15 cellular contexts compared by ENCODE assay signal in the genomic region with DNA sequence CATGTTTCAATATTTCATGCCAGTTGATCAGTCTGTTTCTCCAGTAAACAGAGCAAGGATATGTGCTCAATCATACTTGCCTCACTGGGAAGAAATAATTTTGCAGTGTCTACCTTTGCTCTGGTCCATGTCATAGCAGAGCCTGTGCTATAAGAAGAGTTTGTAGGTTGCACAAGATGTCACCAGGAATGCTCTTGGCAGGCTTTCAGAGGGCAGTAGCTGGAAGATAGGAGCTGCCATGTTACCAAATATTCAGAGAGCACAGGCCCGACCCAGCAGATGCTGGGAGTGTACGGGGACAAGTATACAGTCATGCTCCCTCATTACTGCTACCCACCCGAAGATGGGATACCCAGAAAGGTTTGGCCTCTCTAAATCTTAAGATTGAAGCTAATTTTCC.
DNase-seq lines count a peak whose midpoint lies in the region; ATAC-seq and TF ChIP-seq lines count a peak whose summit lies in the region.
"Had no signal": no experiment of that assay in that cellular context is flagged by ENCODE, and none has a peak within 500 bp of the region (broad histone marks: within the 10 kb centered on the region; RNA-seq: fewer than 3 reads in every experiment).

No MANE protein-coding gene starts in this region.

- H3K4me1 ChIP-seq in SK-N-SH (ENCODE audit: control insufficient read depth in 1 of 2, insufficient read depth in 2 of 2, low read depth in 1 of 2, low read length in 1 of 2), result no peaks in the 10 kb centered on the region
- peaks cover 0 to 13% (median 0%) of the 10 kb centered on the region in 12 donors for H3K4me1 ChIP-seq in heart left ventricle
- H3K4me1 ChIP-seq in left ventricle myocardium inferior, result no peaks in the 10 kb centered on the region
- peaks cover 83% of the 10 kb centered on the region for H3K4me1 ChIP-seq in OCI-LY3 (ENCODE audit: low read length)
- H3K4me1 ChIP-seq: BLaER1, HAP-1 had no signal

- peaks cover 7% of the 10 kb centered on the region for H3F3A ChIP-seq in SK-N-SH (replicated peaks; ENCODE audit: insufficient read depth)

- H4K20me1 ChIP-seq in SK-N-SH (ENCODE audit: insufficient read depth) (no peaks in the 10 kb centered on the region), OCI-LY3 (ENCODE audit: insufficient read depth, low read length) (no peaks in the 10 kb centered on the region)
- H4K20me1 ChIP-seq: BLaER1 had no signal

- TF ChIP-seq CTCF in SK-N-SH (IDR thresholded peaks at IDR 0.05), result no peak
- no peak for TF ChIP-seq CTCF in heart left ventricle (IDR thresholded peaks at IDR 0.05)
- TF ChIP-seq CTCF in left ventricle myocardium inferior (IDR thresholded peaks at IDR 0.05; ENCODE audit: borderline replicate concordance), result no peak
- TF ChIP-seq CTCF in OCI-LY3 (IDR thresholded peaks at IDR 0.05; ENCODE audit: low read depth, low read length), result no peak

- POLR2A ChIA-PET in SK-N-SH (lab: Yijun Ruan, JAX), result interaction anchor here (0.6 kb wide), 1 partner anchor 266 kb away, joined by 4 read pairs; no protein-coding TSS in a partner anchor

- ATAC-seq in SK-N-SH treated with all-trans-retinoic acid at 6 μM for 48 hours, result no peak
- peak in 3 of 4 donors; percentile 20 to 67 (median 46) for ATAC-seq in heart left ventricle
- peak; percentile 68 for ATAC-seq in left lobe of liver
- ATAC-seq in GM19467 (IDR thresholded peaks at IDR 0.05; ENCODE audit: unreplicated experiment), result no peak
- ATAC-seq in T-helper 17 cell, result no peak
- ATAC-seq: GM12878 had no signal

- no peaks in the 10 kb centered on the region for H3K36me3 ChIP-seq in SK-N-SH (replicated peaks in 1 of 2; ENCODE audit: control insufficient read depth in 1 of 2, insufficient read depth in 2 of 2, low read length in 1 of 2)
- H3K36me3 ChIP-seq in heart left ventricle, result no peaks in the 10 kb centered on the region
- no peaks in the 10 kb centered on the region for H3K36me3 ChIP-seq in left ventricle myocardium inferior
- H3K36me3 ChIP-seq in OCI-LY3 (replicated peaks; ENCODE audit: low read depth, low read length), result no peaks in the 10 kb centered on the region
- H3K36me3 ChIP-seq: BLaER1, HAP-1 had no signal

- intact Hi-C loops in heart left ventricle (cut with DNase I) (no loop called here), left ventricle myocardium inferior (cut with micrococcal nuclease) (no loop called here)

- WGBS in SK-N-SH (ENCODE audit: low lambda C conversion rate), result 69% methylated on average over 3 of the region's 3 CpGs
- WGBS in heart left ventricle, 4 donors, result 67 to 78% (median 76%) methylated on average over 3 of the region's 3 CpGs

- no peak overlapping the region for H3K27ac ChIP-seq in SK-N-SH (ENCODE audit: low read depth in 2 of 2, low read length in 1 of 2)
- no peak overlapping the region for H3K27ac ChIP-seq in heart left ventricle
- H3K27ac ChIP-seq in left ventricle myocardium inferior (replicated peaks), result no peak overlapping the region
- H3K27ac ChIP-seq in OCI-LY3 (ENCODE audit: low read length), result peak overlapping the region; percentile 8; the same call in 1 of the 2 replicates
- H3K27ac ChIP-seq: 22Rv1, BLaER1 had no signal

- H3K4me2 ChIP-seq in SK-N-SH (no peak overlapping the region), OCI-LY3 (ENCODE audit: low read length) (no peak overlapping the region)
- H3K4me2 ChIP-seq: BLaER1 had no signal

- no peaks in the 10 kb centered on the region for H3K9me3 ChIP-seq in SK-N-SH
- no peaks in the 10 kb centered on the region for H3K9me3 ChIP-seq in heart left ventricle
- no peaks in the 10 kb centered on the region for H3K9me3 ChIP-seq in left ventricle myocardium inferior (replicated peaks)
- no peaks in the 10 kb centered on the region for H3K9me3 ChIP-seq in OCI-LY3 (ENCODE audit: insufficient read depth, low read length)
- no peaks in the 10 kb centered on the region for H3K9me3 ChIP-seq in T-helper 17 cell (ENCODE audit: control insufficient read depth, low read length, poor library complexity, severe bottlenecking)
- H3K9me3 ChIP-seq: BLaER1, HAP-1 had no signal

- H3K27me3 Mint-ChIP-seq in T-helper 17 cell, result no peaks in the 10 kb centered on the region

- no peak for TF ChIP-seq POLR2A in heart left ventricle (IDR thresholded peaks at IDR 0.05)

- no peak overlapping the region for H2AFZ ChIP-seq in SK-N-SH (ENCODE audit: low read depth)
- H2AFZ ChIP-seq in OCI-LY3 (ENCODE audit: low read depth, low read length), result no peak overlapping the region

- H3K79me2 ChIP-seq in SK-N-SH (ENCODE audit: insufficient read depth), result no peaks in the 10 kb centered on the region
- no peaks in the 10 kb centered on the region for H3K79me2 ChIP-seq in OCI-LY3 (ENCODE audit: low read length)

- no peaks in the 10 kb centered on the region for H3K36me3 Mint-ChIP-seq in T-helper 17 cell (ENCODE audit: low read depth)

- DNase-seq in SK-N-SH (no peak), heart left ventricle (peak in 1 of 5 donors; percentile 32), left ventricle myocardium inferior (no peak), left lobe of liver (ENCODE audit: low spot score) (no peak), T-helper 17 cell (no peak)
- DNase-seq: AML-193, DMS79, HFFc6 had no signal

- no peak overlapping the region for H3K9ac ChIP-seq in SK-N-SH
- H3K9ac ChIP-seq in OCI-LY3 (ENCODE audit: low read length), result no peak overlapping the region
- H3K9ac ChIP-seq: BLaER1 had no signal

- TF ChIP-seq RAD21 in SK-N-SH (IDR thresholded peaks at IDR 0.05; ENCODE audit: low read length), result no peak

- TF ChIP-seq EP300 in SK-N-SH (IDR thresholded peaks at IDR 0.05; ENCODE audit: borderline replicate concordance in 1 of 2, low read depth in 1 of 2, low read length in 1 of 2), result no peak

- H3K27me3 ChIP-seq in SK-N-SH (ENCODE audit: insufficient read depth) (no peaks in the 10 kb centered on the region), heart left ventricle (no peaks in the 10 kb centered on the region), left ventricle myocardium inferior (ENCODE audit: low read depth) (no peaks in the 10 kb centered on the region), OCI-LY3 (ENCODE audit: low read depth, low read length) (no peaks in the 10 kb centered on the region)
- H3K27me3 ChIP-seq: BLaER1 had no signal

- no peak overlapping the region for H3K4me3 ChIP-seq in SK-N-SH (ENCODE audit: low read depth in 2 of 2, low read length in 1 of 2)
- H3K4me3 ChIP-seq in heart left ventricle, result no peak overlapping the region
- H3K4me3 ChIP-seq in left ventricle myocardium inferior, result no peak overlapping the region
- H3K4me3 ChIP-seq in OCI-LY3 (ENCODE audit: low read length), result no peak overlapping the region
- H3K4me3 ChIP-seq: BLaER1, GM12878, HAP-1 had no signal

- CTCF ChIA-PET in SK-N-SH (lab: Yijun Ruan, JAX), result interaction anchor here (1.0 kb wide), 1 partner anchor 35 kb away, joined by 3 read pairs; no protein-coding TSS in a partner anchor

- H3K4me3 Mint-ChIP-seq in T-helper 17 cell, result no peak overlapping the region
- H3K4me3 Mint-ChIP-seq: HFFc6 had no signal

- peaks cover 32% of the 10 kb centered on the region for H3K4me1 Mint-ChIP-seq in T-helper 17 cell

- H3K27ac Mint-ChIP-seq in T-helper 17 cell, result no peak overlapping the region
- H3K27ac Mint-ChIP-seq: HFFc6 had no signal

- no peaks in the 10 kb centered on the region for H3K9me2 ChIP-seq in SK-N-SH

TF ChIP-seq in SK-N-SH treated with all-trans-retinoic acid at 6 μM for 48 hours, 23 proteins besides CTCF, POLR2A, EP300 and RAD21:
- peak; percentile 80; the same call in 1 of the 2 replicates for TF ChIP-seq ZFP3 (CRISPR knock-in tag; IDR thresholded peaks at IDR 0.05)
- no peak for TF ChIP-seq ARNTL (CRISPR knock-in tag; IDR thresholded peaks at IDR 0.05; ENCODE audit: borderline replicate concordance, low read depth)
- TF ChIP-seq ISL1 (CRISPR knock-in tag; IDR thresholded peaks at IDR 0.05), result no peak
TF ChIP-seq in SK-N-SH treated with all-trans-retinoic acid at 6 μM for 48 hours: peak in this region for 1.

TF ChIP-seq in SK-N-SH, 30 proteins besides CTCF, POLR2A, EP300 and RAD21 (continues in another document):
- no peak for TF ChIP-seq JUND (IDR thresholded peaks at IDR 0.05)
- TF ChIP-seq, protein P1, sequence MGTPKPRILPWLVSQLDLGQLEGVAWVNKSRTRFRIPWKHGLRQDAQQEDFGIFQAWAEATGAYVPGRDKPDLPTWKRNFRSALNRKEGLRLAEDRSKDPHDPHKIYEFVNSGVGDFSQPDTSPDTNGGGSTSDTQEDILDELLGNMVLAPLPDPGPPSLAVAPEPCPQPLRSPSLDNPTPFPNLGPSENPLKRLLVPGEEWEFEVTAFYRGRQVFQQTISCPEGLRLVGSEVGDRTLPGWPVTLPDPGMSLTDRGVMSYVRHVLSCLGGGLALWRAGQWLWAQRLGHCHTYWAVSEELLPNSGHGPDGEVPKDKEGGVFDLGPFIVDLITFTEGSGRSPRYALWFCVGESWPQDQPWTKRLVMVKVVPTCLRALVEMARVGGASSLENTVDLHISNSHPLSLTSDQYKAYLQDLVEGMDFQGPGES (IDR thresholded peaks at IDR 0.05; ENCODE audit: low read depth, low read length), result no peak
- no peak for TF ChIP-seq RCOR1 (IDR thresholded peaks at IDR 0.05; ENCODE audit: low read length)
- TF ChIP-seq SIN3A (IDR thresholded peaks at IDR 0.05; ENCODE audit: borderline replicate concordance, low read depth, low read length), result no peak
- TF ChIP-seq GATA2 (CRISPR knock-in tag; IDR thresholded peaks at IDR 0.05), result no peak
- no peak for TF ChIP-seq MEF2A (IDR thresholded peaks at IDR 0.05; ENCODE audit: borderline replicate concordance, low read depth)
- TF ChIP-seq, protein P2, sequence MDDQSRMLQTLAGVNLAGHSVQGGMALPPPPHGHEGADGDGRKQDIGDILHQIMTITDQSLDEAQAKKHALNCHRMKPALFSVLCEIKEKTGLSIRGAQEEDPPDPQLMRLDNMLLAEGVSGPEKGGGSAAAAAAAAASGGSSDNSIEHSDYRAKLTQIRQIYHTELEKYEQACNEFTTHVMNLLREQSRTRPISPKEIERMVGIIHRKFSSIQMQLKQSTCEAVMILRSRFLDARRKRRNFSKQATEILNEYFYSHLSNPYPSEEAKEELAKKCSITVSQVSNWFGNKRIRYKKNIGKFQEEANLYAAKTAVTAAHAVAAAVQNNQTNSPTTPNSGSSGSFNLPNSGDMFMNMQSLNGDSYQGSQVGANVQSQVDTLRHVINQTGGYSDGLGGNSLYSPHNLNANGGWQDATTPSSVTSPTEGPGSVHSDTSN (IDR thresholded peaks at IDR 0.05), result no peak
- TF ChIP-seq, protein P3, sequence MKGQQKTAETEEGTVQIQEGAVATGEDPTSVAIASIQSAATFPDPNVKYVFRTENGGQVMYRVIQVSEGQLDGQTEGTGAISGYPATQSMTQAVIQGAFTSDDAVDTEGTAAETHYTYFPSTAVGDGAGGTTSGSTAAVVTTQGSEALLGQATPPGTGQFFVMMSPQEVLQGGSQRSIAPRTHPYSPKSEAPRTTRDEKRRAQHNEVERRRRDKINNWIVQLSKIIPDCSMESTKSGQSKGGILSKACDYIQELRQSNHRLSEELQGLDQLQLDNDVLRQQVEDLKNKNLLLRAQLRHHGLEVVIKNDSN (IDR thresholded peaks at IDR 0.05; ENCODE audit: borderline replicate concordance, low read depth), result no peak
- no peak for TF ChIP-seq NRF1 (IDR thresholded peaks at IDR 0.05; ENCODE audit: low read depth, low read length)
- no peak for TF ChIP-seq RFX5 (IDR thresholded peaks at IDR 0.05; ENCODE audit: low read length)
- TF ChIP-seq GABPA (IDR thresholded peaks at IDR 0.05; ENCODE audit: low read depth), result no peak
- no peak for TF ChIP-seq RXRA (IDR thresholded peaks at IDR 0.05; ENCODE audit: borderline replicate concordance, low read depth)

Comparison
In these comparisons a context has a peak if more than half of its experiments do, and no peak if none do; other contexts are left out.
1. ATAC-seq: peak in heart left ventricle (3 of 4) and left lobe of liver (single experiment); none in SK-N-SH treated with all-trans-retinoic acid at 6 μM for 48 hours (single experiment), GM19467 (single experiment) and T-helper 17 cell (single experiment).